8 cellular contexts compared by ENCODE assay signal in the genomic region with DNA sequence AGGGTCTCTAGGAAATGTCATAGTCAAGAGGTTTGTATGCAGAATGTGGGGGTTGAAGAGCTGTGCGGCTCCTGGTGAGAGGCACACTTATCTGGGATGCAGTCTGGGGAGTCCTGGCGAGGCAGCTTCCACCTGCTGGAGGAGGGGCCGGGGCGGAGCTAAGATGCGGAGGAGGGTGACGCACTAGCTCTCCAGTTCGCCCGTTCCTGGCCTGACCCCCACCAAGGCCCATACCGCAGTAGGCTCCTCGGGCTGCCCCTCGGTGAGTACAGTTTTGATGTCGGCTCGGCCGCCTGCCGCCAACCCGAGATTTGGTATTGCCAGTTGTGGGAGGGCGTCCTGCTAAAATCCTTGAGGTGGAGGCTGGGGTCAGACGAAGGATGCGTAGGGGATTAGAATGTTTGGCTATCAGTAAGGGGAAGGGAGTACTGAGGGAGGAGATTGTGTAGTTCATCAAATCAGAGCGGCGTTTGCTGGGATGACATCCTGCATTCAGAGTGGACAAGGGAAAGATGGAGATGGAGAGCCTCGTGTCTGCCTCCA. TPM values are rescaled to one million over a fixed set of nuclear protein-coding genes. Genes with fewer than 3 reads are reported as not detected.
DNase-seq lines count a peak whose midpoint lies in the region; ATAC-seq, FAIRE-seq and TF ChIP-seq lines count a peak whose summit lies in the region.

SCG5 (plus strand) TSS at position 194 of the 543 bp plus-strand sequence. CDS start 1,883 bp downstream, outside the sequence.

- POLR2A ChIA-PET in HepG2 (lab: Yijun Ruan, JAX): no interaction called here

- no peak within 1 kb of the TSS for H3K4me2 ChIP-seq in HepG2 (ENCODE audit: low read depth, low read length)

- no peak for DNase-seq in HepG2 (ENCODE audit: low spot score)
- DNase-seq in right lobe of liver: no peak
- DNase-seq in astrocyte of the spinal cord (ENCODE audit: low read depth, low spot score): peak; percentile 35
- peak; percentile 82 for DNase-seq in islet precursor cell
- DNase-seq in upper lobe of right lung: peak; percentile 73
- DNase-seq in NOMO-1 treated with DMSO at 0.1 percent for 48 hours (lab: John Stamatoyannopoulos, UW; ENCODE audit: unreplicated experiment): no peak
- no peak for DNase-seq in activated CD4-positive, CD25-positive, alpha-beta regulatory T cell (lab: John Stamatoyannopoulos, UW)

- 93% methylated on average over 22 of the region's 22 CpGs for WGBS in HepG2 (ENCODE audit: low lambda C conversion rate)
- WGBS in right lobe of liver (ENCODE audit: insufficient coverage, low coverage, low lambda C conversion rate, missing lambda C conversion rate): 19% methylated on average over 17 of the region's 22 CpGs

- H4K20me1 ChIP-seq in HepG2 (ENCODE audit: insufficient read depth, low read length): no peaks in the 10 kb centered on the region

- H3K4me3 ChIP-seq in HepG2 (replicated peaks in 1 of 3; ENCODE audit: insufficient read depth in 1 of 3, low read depth in 2 of 3, low read length in 3 of 3): no peak within 1 kb of the TSS
- no peak within 1 kb of the TSS for H3K4me3 ChIP-seq in right lobe of liver
- peak within 1 kb of the TSS; percentile 40 for H3K4me3 ChIP-seq in astrocyte of the spinal cord (ENCODE audit: low read depth, low read length)
- no peak within 1 kb of the TSS for H3K4me3 ChIP-seq in upper lobe of right lung

- H3K36me3 ChIP-seq in HepG2 (replicated peaks in 1 of 2; ENCODE audit: control insufficient read depth in 1 of 2, insufficient read depth in 2 of 2, low read length in 2 of 2) (peaks cover 0 to 13% of the 10 kb centered on the region in 2 experiments; a peak in 4 of 5 replicates), right lobe of liver (no peaks in the 10 kb centered on the region), upper lobe of right lung (no peaks in the 10 kb centered on the region)

- H3K9ac ChIP-seq in HepG2 (ENCODE audit: insufficient read depth, low read depth, low read length): no peak within 1 kb of the TSS

- no peak; the same call in 2 of the 3 replicates for ATAC-seq in HepG2
- ATAC-seq in right lobe of liver: no peak
- peak; percentile 72 for ATAC-seq in upper lobe of right lung
- ATAC-seq in GM19452 (IDR thresholded peaks at IDR 0.05; ENCODE audit: unreplicated experiment): no peak

- no TSS peak for BruUV-seq in HepG2 (replicated peaks; lab: Mats Ljungman, UMichigan)

- H3K4me1 ChIP-seq in HepG2 (ENCODE audit: insufficient read depth, low read length): no peaks in the 10 kb centered on the region
- H3K4me1 ChIP-seq in right lobe of liver: no peaks in the 10 kb centered on the region
- no peaks in the 10 kb centered on the region for H3K4me1 ChIP-seq in upper lobe of right lung

- intact Hi-C loops in HepG2 (cut with micrococcal nuclease; ENCODE audit: unreplicated experiment): no loop called here
- intact Hi-C loops in right lobe of liver (cut with DNase I): no loop called here
- intact Hi-C loops in upper lobe of right lung (cut with DNase I): no loop called here

- no peak within 1 kb of the TSS for H2AFZ ChIP-seq in HepG2 (ENCODE audit: low read length)

- FAIRE-seq in HepG2 (lab: Jason Lieb, UNC): no peak

- H3K27ac ChIP-seq in HepG2 (ENCODE audit: extremely low read length, insufficient read depth, low read length) (no peak within 1 kb of the TSS), right lobe of liver (no peak within 1 kb of the TSS), upper lobe of right lung (no peak within 1 kb of the TSS)

- no peaks in the 10 kb centered on the region for H3K9me3 ChIP-seq in HepG2 (ENCODE audit: low read length)
- no peaks in the 10 kb centered on the region for H3K9me3 ChIP-seq in right lobe of liver
- H3K9me3 ChIP-seq in upper lobe of right lung: no peaks in the 10 kb centered on the region

- no peak for TF ChIP-seq RAD21 in HepG2 (CRISPR knock-in tag; IDR thresholded peaks at IDR 0.05)

- TF ChIP-seq POLR2A in HepG2 (IDR thresholded peaks at IDR 0.05; ENCODE audit: insufficient read depth in 1 of 2, low read depth in 2 of 2, low read length in 2 of 2) (no peak), right lobe of liver (IDR thresholded peaks at IDR 0.05) (no peak)

- H3K27me3 ChIP-seq in HepG2 (ENCODE audit: control insufficient read depth in 1 of 2, insufficient read depth in 2 of 2, low read length in 2 of 2) (no peaks in the 10 kb centered on the region; a peak in 1 of 5 replicates), right lobe of liver (no peaks in the 10 kb centered on the region), upper lobe of right lung (peaks cover 20% of the 10 kb centered on the region)

- TF ChIP-seq CTCF in HepG2 (CRISPR knock-in tag; IDR thresholded peaks at IDR 0.05): no peak
- TF ChIP-seq CTCF in right lobe of liver (IDR thresholded peaks at IDR 0.05): no peak
- TF ChIP-seq CTCF in astrocyte of the spinal cord (IDR thresholded peaks at IDR 0.05; ENCODE audit: low read depth, low read length): no peak
- no peak for TF ChIP-seq CTCF in upper lobe of right lung (IDR thresholded peaks at IDR 0.05)

- CTCF ChIA-PET in HepG2 (lab: Yijun Ruan, JAX; ENCODE audit: low intra/inter-chr PET ratio, low total read pairs): no interaction called here

- TF ChIP-seq EP300 in HepG2 (IDR thresholded peaks at IDR 0.05; ENCODE audit: low read depth in 2 of 2, low read length in 2 of 2) (no peak), HepG2 (CRISPR knock-in tag; IDR thresholded peaks at IDR 0.05; ENCODE audit: borderline replicate concordance) (no peak)

- in situ Hi-C loops in HepG2 (cut with HindIII; ENCODE audit: extremely low pct_ligation_motif_present, low pct_unique_long_range_greater_than_20kb) (no loop called here), astrocyte of the spinal cord (cut with HindIII; ENCODE audit: low sequenced_read_pairs) (no loop called here)

- H3K79me2 ChIP-seq in HepG2 (ENCODE audit: insufficient read depth, low read length): no peaks in the 10 kb centered on the region

TF ChIP-seq in HepG2, 621 proteins besides CTCF, POLR2A, EP300 and RAD21 (continues in another document):
- TF ChIP-seq POLR2AphosphoS5 (IDR thresholded peaks at IDR 0.05; ENCODE audit: low read depth, low read length): 0 out of 2 replicates have a peak, but pooled peaks have one; percentile 15
- TF ChIP-seq ZNF280D (CRISPR knock-in tag; IDR thresholded peaks at IDR 0.05): no peak
- TF ChIP-seq AGO2 (optimal IDR thresholded peaks at IDR 0.05; ENCODE audit: low read depth, low read length): peak; percentile 93
- TF ChIP-seq PAF1 (CRISPR knock-in tag; IDR thresholded peaks at IDR 0.05): no peak
- no peak for TF ChIP-seq THAP8 (CRISPR knock-in tag; IDR thresholded peaks at IDR 0.05; ENCODE audit: borderline replicate concordance)
- no peak for TF ChIP-seq CBFB (CRISPR knock-in tag; IDR thresholded peaks at IDR 0.05)
- TF ChIP-seq MAFF (IDR thresholded peaks at IDR 0.05; ENCODE audit: low read depth, low read length): no peak

RNA-seq across cellular contexts. Expression of gene SCG5, which starts in this region (rescaled TPM):
- total RNA-seq in HepG2 (2016; rRNA removed; fragmentation: Illumina TruSeq; extraction: Trizol): 2.4 and 3.5 TPM in 2 replicates
- 1.1 and 1.3 TPM in 2 replicates for total RNA-seq in HepG2 (2016; cell fraction: cytosol; rRNA removed; fragmentation: Illumina TruSeq; extraction: Trizol; ENCODE audit: low read depth)
- 2.5 and 3.9 TPM in 2 replicates for total RNA-seq in HepG2 (2016; cell fraction: insoluble cytoplasmic fraction; rRNA removed; fragmentation: Illumina TruSeq; extraction: Trizol)
- 2.3 TPM in 2 replicates for total RNA-seq in HepG2 (2016; cell fraction: membrane; rRNA removed; fragmentation: Illumina TruSeq; extraction: Trizol)
- 7.4 and 7.7 TPM in 2 replicates for total RNA-seq in HepG2 (2016; cell fraction: nucleus; rRNA removed; fragmentation: Illumina TruSeq; extraction: Trizol)
- 2.3 and 2.6 TPM in 2 replicates for polyA plus RNA-seq in HepG2 (2011; rRNA removed)
- polyA plus RNA-seq in HepG2 (2011; cell fraction: cytosol; rRNA removed): 0.74 and 1.4 TPM in 2 replicates
- polyA plus RNA-seq in HepG2 (2011; cell fraction: nucleus; rRNA removed): 3.5 and 5.1 TPM in 2 replicates
- 2.2 and 2.8 TPM in 2 replicates for polyA plus RNA-seq in HepG2 (2012)
- 0.34 and 1.3 TPM in 2 replicates for polyA plus RNA-seq in HepG2 (2016; cell fraction: cytosol; fragmentation: Illumina TruSeq; extraction: Trizol; ENCODE audit: low read depth)
- 2.0 and 2.3 TPM in 2 replicates for polyA plus RNA-seq in HepG2 (2016; cell fraction: insoluble cytoplasmic fraction; fragmentation: Illumina TruSeq; extraction: Trizol; ENCODE audit: low read depth)
- polyA plus RNA-seq in HepG2 (2016; cell fraction: membrane; fragmentation: Illumina TruSeq; extraction: Trizol; ENCODE audit: low read depth): 1.8 and 2.0 TPM in 2 replicates
- polyA plus RNA-seq in HepG2 (2016; cell fraction: nucleus; fragmentation: Illumina TruSeq; extraction: Trizol; ENCODE audit: insufficient read depth, low read depth): 4.2 and 7.8 TPM in 2 replicates
- 1.4 TPM in 2 replicates for polyA minus RNA-seq in HepG2 (2011; rRNA and poly(A)+ RNA removed; ENCODE audit: low replicate concordance)
- polyA minus RNA-seq in HepG2 (2011; cell fraction: cytosol; rRNA and poly(A)+ RNA removed): not detected in 2 replicates
- polyA minus RNA-seq in HepG2 (2011; cell fraction: nucleus; rRNA and poly(A)+ RNA removed): 4.9 and 10.1 TPM in 2 replicates
- 10 to 100 TPM in 2 of 6 experiments, 1 to 10 TPM in 4; 2.6 to 18.3 (median 4.4) TPM for total RNA-seq in right lobe of liver
- total RNA-seq in upper lobe of right lung: 0.96 TPM

Comparison
In these comparisons a context has a peak if more than half of its experiments do, and no peak if none do; other contexts are left out.
1. Peak in DNase-seq and ATAC-seq in upper lobe of right lung; RNA of the gene not detected or under 1 TPM.
2. DNase-seq: peak in astrocyte of the spinal cord (single experiment) and islet precursor cell (single experiment); none in HepG2 (single experiment), right lobe of liver (0 of 3), NOMO-1 treated with DMSO at 0.1 percent for 48 hours (single experiment) and activated CD4-positive, CD25-positive, alpha-beta regulatory T cell (0 of 4).